ENCODE assay signal across 15 cellular contexts in genomic region chr5:117434266-117434665, GRCh38.
"Had no signal": no experiment of that assay in that cellular context is flagged by ENCODE, and none has a peak within 500 bp of the region (broad histone marks: within the 10 kb centered on the region; RNA-seq: fewer than 3 reads in every experiment).

No MANE protein-coding gene starts in this region.

- H3K9me3 ChIP-seq: psoas muscle had no signal

- H3K27me3 ChIP-seq: cardiac muscle cell, dorsolateral prefrontal cortex, neural progenitor cell had no signal

- H3K4me1 ChIP-seq: psoas muscle had no signal

- DNase-seq: activated CD4-positive, alpha-beta memory T cell treated with anti-CD3 and anti-CD28 coated beads, Interleukin-2, amount 10 ng/mL, durations not matched to agents 7 days and 5 days; activated effector memory CD4-positive, alpha-beta T cell treated with Interleukin-2 at 50 U/mL for 16 hours; activated T-cell treated with anti-CD3 and anti-CD28 coated beads, Interleukin-2, amount 50 U/mL, for 24 hours; dorsolateral prefrontal cortex; erythroblast; left ventricle myocardium superior; mesendoderm; psoas muscle; stimulated activated CD4-positive, alpha-beta T cell treated with anti-CD3 and anti-CD28 coated beads, Interleukin-12 subunit alpha, Interleukin-12 subunit beta, amount 100 ng/mL, for 4 hours; stimulated activated CD4-positive, alpha-beta T cell treated with anti-CD3 and anti-CD28 coated beads, Interleukin-2, amount 100 ng/mL, for 24 hours; T-helper 1 cell had no signal

- H3K4me2 ChIP-seq: neural progenitor cell had no signal

- H3K9ac ChIP-seq: neural progenitor cell had no signal

- H3K36me3 ChIP-seq: cardiac muscle cell, neural progenitor cell had no signal

- ATAC-seq: left ventricle myocardium superior, psoas muscle, sciatic nerve had no signal

- H3K27ac ChIP-seq: cardiac muscle cell, dorsolateral prefrontal cortex, neural progenitor cell, psoas muscle, VCaP had no signal

- H3K4me3 ChIP-seq: cardiac muscle cell, dorsolateral prefrontal cortex, neural progenitor cell, psoas muscle had no signal
